In genomic region chr11:26112190-26112715, GRCh38 we compare ENCODE assay signal across 1 cellular context.
TF ChIP-seq lines count a peak whose summit lies in the region.

No MANE protein-coding gene starts in this region.

TF ChIP-seq in K562, 482 proteins besides CTCF, POLR2A, EP300 and RAD21 (continued from another document):
- TF ChIP-seq CUX1 (CRISPR knock-in tag; IDR thresholded peaks at IDR 0.05): no peak
- TF ChIP-seq ZNF174 (CRISPR knock-in tag; IDR thresholded peaks at IDR 0.05): no peak
- peak; percentile 94 for TF ChIP-seq MAFF (IDR thresholded peaks at IDR 0.05; ENCODE audit: low read length)
- no peak for TF ChIP-seq BCOR (IDR thresholded peaks at IDR 0.05)
- peak; percentile 79 for TF ChIP-seq C11orf30 (IDR thresholded peaks at IDR 0.05; ENCODE audit: low read depth)
- no peak for TF ChIP-seq SAP30 (IDR thresholded peaks at IDR 0.05; ENCODE audit: borderline replicate concordance, insufficient read depth, low read depth, low read length, poor library complexity, severe bottlenecking)
- TF ChIP-seq FOSL1 (tag; conservative IDR thresholded peaks at IDR 0.05): no peak
